In genomic region chr12:34395056-34396005, GRCh38 we compare ENCODE assay signal across 13 cellular contexts.
DNase-seq lines count a peak whose midpoint lies in the region; ATAC-seq, FAIRE-seq and TF ChIP-seq lines count a peak whose summit lies in the region.
"Had no signal": no experiment of that assay in that cellular context is flagged by ENCODE, and none has a peak within 500 bp of the region (broad histone marks: within the 10 kb centered on the region; RNA-seq: fewer than 3 reads in every experiment).

No MANE protein-coding gene starts in this region.

- H3K9me3 ChIP-seq in spleen, result peaks cover 0 to 100% (median 97%) of the 10 kb centered on the region in 8 donors

- WGBS in spleen, 5 donors, result 63 to 71% (median 68%) methylated on average over 27 to 28 of the region's 28 CpGs

- H3K4me3 ChIP-seq in spleen, result no peak overlapping the region
- H3K4me3 ChIP-seq: PC-9 had no signal

- no peak for ATAC-seq in activated CD4-positive, CD25-positive, alpha-beta regulatory T cell treated with anti-CD3 and anti-CD28 coated beads, Interleukin-2, amount 50 U/mL, for 24 hours
- ATAC-seq in left ventricle myocardium superior, result no peak

- no peaks in the 10 kb centered on the region for H3K4me1 ChIP-seq in spleen

- no peak for TF ChIP-seq CTCF in spleen (IDR thresholded peaks at IDR 0.05 in 8 of 11, conservative IDR thresholded peaks at IDR 0.05 in 3 of 11)

- H3K27me3 ChIP-seq in spleen (replicated peaks in 1 of 7), result peaks cover 0 to 4% (median 0%) of the 10 kb centered on the region in 7 donors

- intact Hi-C loops in left ventricle myocardium superior (cut with micrococcal nuclease), result no loop called here
- intact Hi-C loops in spleen (cut with DNase I; ENCODE audit: low total_unique reads), result no loop called here

- no peak overlapping the region for H3K27ac ChIP-seq in spleen
- H3K27ac ChIP-seq: PC-9 had no signal

- no peak for FAIRE-seq in GM12891 (lab: Jason Lieb, UNC)

- H3K36me3 ChIP-seq in spleen, result no peaks in the 10 kb centered on the region

- TF ChIP-seq POLR2A in spleen (IDR thresholded peaks at IDR 0.05), result no peak
- TF ChIP-seq POLR2A in GM12891 (IDR thresholded peaks at IDR 0.05; ENCODE audit: low read depth, low read length), result no peak

- peak; percentile 18 for DNase-seq in activated CD4-positive, CD25-positive, alpha-beta regulatory T cell treated with anti-CD3 and anti-CD28 coated beads, Interleukin-2, amount 50 U/mL, for 72 hours
- peak; percentile 3 to 6 for DNase-seq in activated T-cell treated with anti-CD3 and anti-CD28 coated beads, Interleukin-2, amount 50 U/mL, for 48 hours
- DNase-seq in left ventricle myocardium superior (peak; percentile 9), spleen (peak; percentile 64), GM12891 (ENCODE audit: insufficient read length, low spot score) (no peak), SW480 (ENCODE audit: low spot score) (no peak), NCI-H446 (lab: John Stamatoyannopoulos, UW) (no peak)
- DNase-seq: 8988T, hypothalamus, midbrain, NCI-H2171 treated with DMSO at 0.1 percent for 48 hours had no signal

TF ChIP-seq in GM12891, 5 proteins besides CTCF, POLR2A, EP300 and RAD21:
- no peak for TF ChIP-seq POLR2AphosphoS5 (IDR thresholded peaks at IDR 0.05; ENCODE audit: low read depth, low read length)
- no peak for TF ChIP-seq SPI1 (IDR thresholded peaks at IDR 0.05; ENCODE audit: low read depth, low read length)
- no peak for TF ChIP-seq PAX5 (IDR thresholded peaks at IDR 0.05; ENCODE audit: insufficient read depth, low read length, severe bottlenecking)
- no peak for TF ChIP-seq TAF1 (IDR thresholded peaks at IDR 0.05; ENCODE audit: low read depth, low read length)
- no peak for TF ChIP-seq POU2F2 (IDR thresholded peaks at IDR 0.05; ENCODE audit: low read depth, low read length)

Comparison
In these comparisons a context has a peak if more than half of its experiments do, and no peak if none do; other contexts are left out.
1. DNase-seq: peak in activated CD4-positive, CD25-positive, alpha-beta regulatory T cell treated with anti-CD3 and anti-CD28 coated beads, Interleukin-2, amount 50 U/mL, for 72 hours (single experiment), activated T-cell treated with anti-CD3 and anti-CD28 coated beads, Interleukin-2, amount 50 U/mL, for 48 hours (2 of 2), left ventricle myocardium superior (single experiment) and spleen (single experiment); none in GM12891 (single experiment), SW480 (single experiment) and NCI-H446 (0 of 2).